16 cellular contexts compared by ENCODE assay signal in genomic region chr12:106645465-106646330, GRCh38.
A peak's percentile ranks its signal among the peaks of the same experiment; 100 is the strongest.
DNase-seq lines count a peak whose midpoint lies in the region; ATAC-seq and TF ChIP-seq lines count a peak whose summit lies in the region.
"Had no signal": no experiment of that assay in that cellular context is flagged by ENCODE, and none has a peak within 500 bp of the region (broad histone marks: within the 10 kb centered on the region; RNA-seq: fewer than 3 reads in every experiment).

No MANE protein-coding gene starts in this region.

- no peak for TF ChIP-seq EP300 in tibial nerve (IDR thresholded peaks at IDR 0.05)

- intact Hi-C loops in breast epithelium (cut with DNase I; ENCODE audit: low total_unique reads), result no loop called here
- intact Hi-C loops in MCF 10A (cut with micrococcal nuclease), result no loop called here

- H3K9me3 Mint-ChIP-seq in MCF 10A (ENCODE audit: unreplicated experiment) (no peaks in the 10 kb centered on the region), neural crest cell (no peaks in the 10 kb centered on the region)
- H3K9me3 Mint-ChIP-seq: CD4-positive, alpha-beta T cell; WTC11 had no signal

- WGBS in tibial nerve, 2 donors, result 58 to 67% methylated on average over 6 of the region's 6 CpGs

- H3K27ac ChIP-seq in breast epithelium (peak overlapping the region; percentile 85 to 91), brain microvascular endothelial cell (no peak overlapping the region), tibial nerve (peak overlapping the region in 3 of 4 donors; percentile 46 to 90 (median 89))
- H3K27ac ChIP-seq: parathyroid adenoma had no signal

- H3K36me3 ChIP-seq in breast epithelium (no peaks in the 10 kb centered on the region), brain microvascular endothelial cell (replicated peaks) (no peaks in the 10 kb centered on the region), tibial nerve (no peaks in the 10 kb centered on the region)
- H3K36me3 ChIP-seq: transverse colon had no signal

- H3K27ac Mint-ChIP-seq in MCF 10A (ENCODE audit: low read depth, unreplicated experiment), result no peak overlapping the region
- H3K27ac Mint-ChIP-seq in neural crest cell (ENCODE audit: unreplicated experiment), result peak overlapping the region; percentile 70
- H3K27ac Mint-ChIP-seq: activated naive CD8-positive, alpha-beta T cell; CD4-positive, alpha-beta T cell; T-helper 17 cell; WTC11 had no signal

- in situ Hi-C loops in brain microvascular endothelial cell (cut with HindIII; ENCODE audit: low pct_ligation_motif_present, low sequenced_read_pairs), result no loop called here

- H3K4me3 ChIP-seq in breast epithelium, result peak overlapping the region in 2 of 3 donors; percentile 22 to 33
- H3K4me3 ChIP-seq in brain microvascular endothelial cell (ENCODE audit: low read depth, low read length), result peak overlapping the region; percentile 9
- peak overlapping the region in 1 of 4 donors; percentile 21 for H3K4me3 ChIP-seq in tibial nerve
- H3K4me3 ChIP-seq: transverse colon had no signal

- peaks cover 0 to 3% of the 10 kb centered on the region in 2 donors for H3K4me1 ChIP-seq in breast epithelium
- H3K4me1 ChIP-seq in tibial nerve, result peaks cover 0 to 26% (median 0%) of the 10 kb centered on the region in 4 donors
- H3K4me1 ChIP-seq: parathyroid adenoma, transverse colon had no signal

- POLR2A ChIA-PET in MCF 10A (lab: Yijun Ruan, JAX), result no interaction called here

- H3K9me3 ChIP-seq in breast epithelium (no peaks in the 10 kb centered on the region), tibial nerve (no peaks in the 10 kb centered on the region)
- H3K9me3 ChIP-seq: transverse colon had no signal

- H3K27me3 ChIP-seq in breast epithelium (no peaks in the 10 kb centered on the region), brain microvascular endothelial cell (replicated peaks) (peaks cover 5% of the 10 kb centered on the region), tibial nerve (no peaks in the 10 kb centered on the region)
- H3K27me3 ChIP-seq: transverse colon had no signal

- no peak for ATAC-seq in activated CD4-positive, CD25-positive, alpha-beta regulatory T cell treated with anti-CD3 and anti-CD28 coated beads, Interleukin-2, amount 50 U/mL, for 24 hours
- ATAC-seq: T-helper 17 cell, WTC11 had no signal

- peaks cover 11% of the 10 kb centered on the region for H3K27me3 Mint-ChIP-seq in MCF 10A (ENCODE audit: insufficient read depth, unreplicated experiment)
- no peaks in the 10 kb centered on the region for H3K27me3 Mint-ChIP-seq in neural crest cell (ENCODE audit: low read depth)

- CTCF ChIA-PET in MCF 10A (lab: Yijun Ruan, JAX), result interaction anchor here (0.6 kb wide), 1 partner anchor 419 kb away, joined by 3 read pairs; no protein-coding TSS in a partner anchor

- TF ChIP-seq CTCF in breast epithelium (IDR thresholded peaks at IDR 0.05) (no peak), MCF 10A (IDR thresholded peaks at IDR 0.05; ENCODE audit: unreplicated experiment) (no peak), brain microvascular endothelial cell (IDR thresholded peaks at IDR 0.05; ENCODE audit: low read depth, low read length, missing control alignments) (no peak), neural crest cell (conservative IDR thresholded peaks at IDR 0.05) (no peak), tibial nerve (IDR thresholded peaks at IDR 0.05) (no peak)

- no TSS peak for BruUV-seq in MCF 10A (replicated peaks; lab: Mats Ljungman, UMichigan)

- TF ChIP-seq POLR2A in breast epithelium (IDR thresholded peaks at IDR 0.05) (no peak), tibial nerve (IDR thresholded peaks at IDR 0.05) (no peak)

- H3K36me3 Mint-ChIP-seq in MCF 10A (ENCODE audit: insufficient read depth, unreplicated experiment) (no peaks in the 10 kb centered on the region), neural crest cell (ENCODE audit: low read depth) (no peaks in the 10 kb centered on the region)
- H3K36me3 Mint-ChIP-seq: activated naive CD8-positive, alpha-beta T cell; WTC11 had no signal

- DNase-seq in breast epithelium (ENCODE audit: low spot score in 2 of 2), result no peak
- no peak for DNase-seq in MCF 10A (ENCODE audit: unreplicated experiment)
- no peak for DNase-seq in brain microvascular endothelial cell
- DNase-seq in neural crest cell (ENCODE audit: low read depth, low spot score), result no peak
- no peak for DNase-seq in tibial nerve (ENCODE audit: low spot score in 2 of 2)
- DNase-seq in NCI-H2029 (lab: John Stamatoyannopoulos, UW), result no peak
- DNase-seq in NCI-H446 (lab: John Stamatoyannopoulos, UW), result no peak
- DNase-seq: CD4-positive, alpha-beta T cell; erythroblast; NCI-H2171; T-helper 17 cell had no signal

- no peak overlapping the region for H3K4me3 Mint-ChIP-seq in MCF 10A (ENCODE audit: unreplicated experiment)
- H3K4me3 Mint-ChIP-seq in neural crest cell, result no peak overlapping the region
- H3K4me3 Mint-ChIP-seq: activated naive CD8-positive, alpha-beta T cell; CD4-positive, alpha-beta T cell; T-helper 17 cell; WTC11 had no signal

- peaks cover 4% of the 10 kb centered on the region for H3K4me1 Mint-ChIP-seq in MCF 10A (ENCODE audit: insufficient read depth, unreplicated experiment)
- H3K4me1 Mint-ChIP-seq in neural crest cell, result peaks cover 50% of the 10 kb centered on the region
- H3K4me1 Mint-ChIP-seq: T-helper 17 cell had no signal
